ENCODE assay signal across 1 cellular context in genomic region chr16:31713071-31713944, GRCh38.
TF ChIP-seq lines count a peak whose summit lies in the region.

No MANE protein-coding gene starts in this region.

TF ChIP-seq in K562, 482 proteins besides CTCF, POLR2A, EP300 and RAD21 (continued from another document and continues in another):
- no peak for TF ChIP-seq RREB1 (CRISPR knock-in tag; IDR thresholded peaks at IDR 0.05)
- TF ChIP-seq PRPF4 (IDR thresholded peaks at IDR 0.05; ENCODE audit: insufficient read depth, low read depth, low read length, poor library complexity, severe bottlenecking): no peak
- 0 out of 2 replicates have a peak, but pooled peaks have one; percentile 51 for TF ChIP-seq ZFP1 (CRISPR knock-in tag; IDR thresholded peaks at IDR 0.05)
- TF ChIP-seq ZNF282 (CRISPR knock-in tag; IDR thresholded peaks at IDR 0.05): no peak
- TF ChIP-seq BMI1 (IDR thresholded peaks at IDR 0.05; ENCODE audit: low read length): no peak
- TF ChIP-seq HES1 (IDR thresholded peaks at IDR 0.05; ENCODE audit: low read depth): no peak
- no peak for TF ChIP-seq STAG1 (CRISPR knock-in tag; IDR thresholded peaks at IDR 0.05; ENCODE audit: borderline replicate concordance)
- no peak for TF ChIP-seq RERE (CRISPR knock-in tag; IDR thresholded peaks at IDR 0.05; ENCODE audit: borderline replicate concordance)
- no peak for TF ChIP-seq HDGF (IDR thresholded peaks at IDR 0.05)
- peak; percentile 96 for TF ChIP-seq NFYB (IDR thresholded peaks at IDR 0.05; ENCODE audit: extremely low read depth, insufficient read length)
- TF ChIP-seq NELFE (IDR thresholded peaks at IDR 0.05; ENCODE audit: insufficient read depth, insufficient read length): no peak
- no peak for TF ChIP-seq NKRF (IDR thresholded peaks at IDR 0.05; ENCODE audit: borderline replicate concordance)
- peak; percentile 94 for TF ChIP-seq SUPT5H (IDR thresholded peaks at IDR 0.05)
- peak; percentile 55 for TF ChIP-seq SP2 (IDR thresholded peaks at IDR 0.05; ENCODE audit: extremely low read depth, low read depth, low read length, poor library complexity, severe bottlenecking)
- no peak for TF ChIP-seq ZBTB49 (CRISPR knock-in tag; IDR thresholded peaks at IDR 0.05; ENCODE audit: borderline replicate concordance)
- TF ChIP-seq SIN3B (IDR thresholded peaks at IDR 0.05; ENCODE audit: low read depth): peak; percentile 29; the same call in 1 of the 2 replicates
- TF ChIP-seq CHCHD3 (CRISPR knock-in tag; IDR thresholded peaks at IDR 0.05): no peak
- TF ChIP-seq ILF3 (IDR thresholded peaks at IDR 0.05; ENCODE audit: borderline replicate concordance): no peak; the same call in 1 of the 2 replicates
- peak; percentile 45 for TF ChIP-seq GTF2B (IDR thresholded peaks at IDR 0.05; ENCODE audit: extremely low read depth, insufficient read length)
- TF ChIP-seq USF2 (CRISPR knock-in tag; IDR thresholded peaks at IDR 0.05): no peak
- TF ChIP-seq HMG20A (CRISPR knock-in tag; conservative IDR thresholded peaks at IDR 0.05): no peak
- TF ChIP-seq DIDO1 (tag; IDR thresholded peaks at IDR 0.05; ENCODE audit: low read depth): no peak
- peak; percentile 51 for TF ChIP-seq CCNT2 (IDR thresholded peaks at IDR 0.05; ENCODE audit: borderline replicate concordance, extremely low read depth, insufficient read length, low read depth, low read length)
- no peak for TF ChIP-seq ARHGAP35 (IDR thresholded peaks at IDR 0.05; ENCODE audit: partially characterized antibody)
- TF ChIP-seq ZNF134 (CRISPR knock-in tag; conservative IDR thresholded peaks at IDR 0.05): no peak
- TF ChIP-seq ZNF197 (CRISPR knock-in tag; IDR thresholded peaks at IDR 0.05; ENCODE audit: low read depth): no peak
- TF ChIP-seq TCF15 (CRISPR knock-in tag; IDR thresholded peaks at IDR 0.05): no peak
- TF ChIP-seq CBX8 (IDR thresholded peaks at IDR 0.05; ENCODE audit: borderline replicate concordance, extremely low read depth, low read depth, low read length, poor library complexity, severe bottlenecking): no peak
- TF ChIP-seq ZBTB9 (CRISPR knock-in tag; IDR thresholded peaks at IDR 0.05): peak; percentile 43; the same call in 1 of the 2 replicates
- TF ChIP-seq MNT (conservative IDR thresholded peaks at IDR 0.05): no peak
- TF ChIP-seq MTA1 (IDR thresholded peaks at IDR 0.05; ENCODE audit: borderline replicate concordance): no peak
